Comparison of ENCODE assay signal across 12 cellular contexts in the genomic region with DNA sequence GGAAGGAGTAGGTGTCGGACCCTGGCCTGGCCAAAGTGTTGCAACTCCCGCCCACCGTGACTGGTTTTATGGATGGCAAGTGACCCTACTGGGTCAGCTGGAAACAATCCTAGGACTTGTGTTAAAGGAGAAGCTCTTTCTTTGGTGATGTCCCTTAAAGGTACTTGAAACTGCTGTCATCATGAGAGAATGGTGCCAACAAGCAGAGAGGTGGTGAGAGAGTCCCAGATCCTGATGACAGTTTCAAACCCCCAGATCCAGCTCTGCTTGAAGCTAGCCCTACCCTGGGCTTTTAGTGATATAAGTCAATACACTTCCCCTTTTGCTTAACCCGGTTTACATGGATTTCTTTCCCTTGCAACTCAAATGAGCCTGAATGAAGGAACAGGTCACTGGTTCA.
"Had no signal": no experiment of that assay in that cellular context is flagged by ENCODE, and none has a peak within 500 bp of the region (broad histone marks: within the 10 kb centered on the region; RNA-seq: fewer than 3 reads in every experiment).

No MANE protein-coding gene starts in this region.

- DNase-seq: dermis blood vessel endothelial cell; islet precursor cell; mammary epithelial cell; mucosa of descending colon; naive thymus-derived CD8-positive, alpha-beta T cell; posterior cingulate gyrus; right cardiac atrium; small intestine; stimulated activated CD4-positive, alpha-beta T cell treated with anti-CD3 and anti-CD28 coated beads, Interleukin-12 subunit alpha, Interleukin-12 subunit beta, amount 100 ng/mL, for 4 hours; stimulated activated naive CD4-positive, alpha-beta T cell treated with Interleukin-2 at 50 U/mL for 16 hours; trophoblast cell had no signal

- H3K4me3 ChIP-seq: mucosa of descending colon had no signal

- H3K4me1 Mint-ChIP-seq: naive thymus-derived CD8-positive, alpha-beta T cell had no signal

- H3K36me3 Mint-ChIP-seq: naive thymus-derived CD8-positive, alpha-beta T cell had no signal

- H3K4me3 Mint-ChIP-seq: naive thymus-derived CD8-positive, alpha-beta T cell; neural crest cell had no signal

- H3K9me3 ChIP-seq: mucosa of descending colon had no signal

- H3K9me3 Mint-ChIP-seq: naive thymus-derived CD8-positive, alpha-beta T cell; neural crest cell had no signal
